In the genomic region with DNA sequence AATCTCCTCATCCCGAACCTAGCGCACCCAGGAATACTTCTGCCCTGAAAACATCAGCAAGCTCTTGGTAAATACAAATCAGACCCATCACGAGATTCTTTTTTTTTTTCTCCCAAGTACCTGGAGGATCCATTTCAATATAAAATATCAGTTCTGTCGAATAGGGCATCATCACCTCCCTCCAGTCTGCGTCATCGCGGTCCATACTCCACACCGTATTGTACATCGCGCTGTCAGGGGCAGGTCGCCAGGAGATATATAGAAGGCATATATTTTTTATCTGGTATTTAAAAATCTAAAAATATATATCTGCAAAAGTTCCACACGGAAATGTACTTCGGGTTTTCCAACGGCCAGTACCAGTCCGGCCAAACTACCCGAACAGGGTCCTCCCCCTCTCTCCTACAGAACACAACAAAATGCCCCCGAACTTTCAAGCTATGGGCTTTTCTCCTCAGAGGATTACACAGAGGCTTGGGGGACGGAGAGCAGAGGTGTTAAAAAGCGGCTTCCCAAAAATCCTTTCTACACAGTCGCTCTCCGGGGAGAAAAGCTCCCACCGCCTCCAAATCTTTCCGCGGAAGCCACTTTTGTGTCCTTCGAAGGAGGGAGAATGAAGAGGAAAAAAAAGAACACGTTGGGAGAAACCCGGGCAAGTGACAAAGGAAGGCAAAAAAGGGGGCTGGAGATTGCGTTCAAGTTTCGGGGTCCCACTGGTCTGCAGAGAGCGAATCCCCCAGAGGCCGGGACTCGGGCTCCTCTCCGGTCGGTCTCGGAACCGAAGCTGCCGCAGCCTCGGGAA, we compare ENCODE assay signal across 8 cellular contexts. TPM values are rescaled to one million over a fixed set of nuclear protein-coding genes. Genes with fewer than 3 reads are reported as not detected.
DNase-seq lines count a peak whose midpoint lies in the region; ATAC-seq, FAIRE-seq and TF ChIP-seq lines count a peak whose summit lies in the region.

No MANE protein-coding gene starts in this region.

- H3K36me3 Mint-ChIP-seq in nephron progenitor cell (ENCODE audit: low read depth) = peaks cover 7% of the 10 kb centered on the region

- H3K4me1 ChIP-seq in esophagus squamous epithelium = peaks cover 7 to 50% (median 8%) of the 10 kb centered on the region in 3 donors
- no peaks in the 10 kb centered on the region for H3K4me1 ChIP-seq in uterus

- H3K9me3 ChIP-seq in esophagus squamous epithelium = no peaks in the 10 kb centered on the region
- H3K9me3 ChIP-seq in uterus = no peaks in the 10 kb centered on the region

- intact Hi-C loops in esophagus squamous epithelium (cut with DNase I) = no loop called here
- intact Hi-C loops in uterus (cut with DNase I; ENCODE audit: low total_unique reads) = no loop called here

- H3K27me3 ChIP-seq in esophagus squamous epithelium = peaks cover 0 to 45% (median 0%) of the 10 kb centered on the region in 4 donors
- no peaks in the 10 kb centered on the region for H3K27me3 ChIP-seq in uterus

- no peak for ATAC-seq in HG02642 (IDR thresholded peaks at IDR 0.05; ENCODE audit: poor library complexity, unreplicated experiment)

- WGBS in esophagus squamous epithelium, 2 donors = 1% methylated on average over 28 to 38 of the region's 38 CpGs

- H3K27ac ChIP-seq in esophagus squamous epithelium (peak overlapping the region; percentile 89 to 95 (median 92)), uterus (peak overlapping the region; percentile 94 to 96)

- H3K27ac Mint-ChIP-seq in nephron progenitor cell = peak overlapping the region; percentile 100

- TF ChIP-seq CTCF in esophagus squamous epithelium (IDR thresholded peaks at IDR 0.05) (no peak), nephron progenitor cell (IDR thresholded peaks at IDR 0.05) (no peak), uterus (IDR thresholded peaks at IDR 0.05) (no peak)

- H3K4me3 ChIP-seq in esophagus squamous epithelium = peak overlapping the region; percentile 67 to 82 (median 76)
- H3K4me3 ChIP-seq in uterus = peak overlapping the region; percentile 69 to 70

- H3K36me3 ChIP-seq in esophagus squamous epithelium = no peaks in the 10 kb centered on the region
- H3K36me3 ChIP-seq in uterus = no peaks in the 10 kb centered on the region

- FAIRE-seq in GM12891 (lab: Jason Lieb, UNC) = peak; percentile 62

- no peaks in the 10 kb centered on the region for H3K27me3 Mint-ChIP-seq in nephron progenitor cell (ENCODE audit: low read depth, poor library complexity)

- no peak for TF ChIP-seq POLR2A in GM12891 (IDR thresholded peaks at IDR 0.05; ENCODE audit: low read depth, low read length)
- no peak for TF ChIP-seq POLR2A in esophagus squamous epithelium (IDR thresholded peaks at IDR 0.05)
- TF ChIP-seq POLR2A in uterus (IDR thresholded peaks at IDR 0.05) = no peak

- H3K4me1 Mint-ChIP-seq in nephron progenitor cell = peaks cover 46% of the 10 kb centered on the region

- H3K9me3 Mint-ChIP-seq in nephron progenitor cell = no peaks in the 10 kb centered on the region

- DNase-seq in GM12891 (ENCODE audit: insufficient read length, low spot score) = no peak
- DNase-seq in NCI-H345 (lab: John Stamatoyannopoulos, UW) = peak; percentile 72
- DNase-seq in activated CD8-positive, alpha-beta memory T cell treated with anti-CD3 and anti-CD28 coated beads for 24 hours = peak; percentile 66
- DNase-seq in esophagus squamous epithelium (lab: John Stamatoyannopoulos, UW) = no peak
- peak; percentile 30 for DNase-seq in nephron progenitor cell
- no peak for DNase-seq in uterus
- DNase-seq in germinal center (ENCODE audit: low spot score) = no peak

- H3K4me3 Mint-ChIP-seq in nephron progenitor cell = peak overlapping the region; percentile 98

TF ChIP-seq in GM12891, 5 proteins besides CTCF, POLR2A, EP300 and RAD21:
- TF ChIP-seq TAF1 (IDR thresholded peaks at IDR 0.05; ENCODE audit: low read depth, low read length) (no peak), SPI1 (IDR thresholded peaks at IDR 0.05; ENCODE audit: low read depth, low read length) (no peak), POLR2AphosphoS5 (IDR thresholded peaks at IDR 0.05; ENCODE audit: low read depth, low read length) (no peak), PAX5 (IDR thresholded peaks at IDR 0.05; ENCODE audit: insufficient read depth, low read length, severe bottlenecking) (no peak), POU2F2 (IDR thresholded peaks at IDR 0.05; ENCODE audit: low read depth, low read length) (no peak)

RNA-seq across cellular contexts. Expression of a gene that starts 0.5 kb away (rescaled TPM):
- 5.9 TPM for polyA plus RNA-seq in GM12891 (2012; ENCODE audit: low read depth, missing spikeins)
- total RNA-seq in esophagus squamous epithelium (1 to 10 TPM; 3.0 to 7.6 (median 6.2) TPM), uterus (10 to 100 TPM; 23.5 to 83.7 (median 38.3) TPM)

RNA-seq across cellular contexts. Expression of a gene that starts 43.0 kb away (rescaled TPM):
- polyA plus RNA-seq in GM12891 (2012; ENCODE audit: low read depth, missing spikeins) = 0.06 TPM
- total RNA-seq in esophagus squamous epithelium (10 to 100 TPM in 1 of 4 donors, 1 to 10 TPM in 3; 1.4 to 10.7 (median 5.0) TPM), uterus (10 to 100 TPM in 3 of 4 donors, 1 to 10 TPM in 1; 4.1 to 62.8 (median 29.1) TPM)

RNA-seq across cellular contexts. Expression of a gene that starts 44.4 kb away (rescaled TPM):
- not detected for polyA plus RNA-seq in GM12891 (2012; ENCODE audit: low read depth, missing spikeins)
- total RNA-seq in esophagus squamous epithelium = not detected
- total RNA-seq in uterus = not detected

Comparison
In these comparisons a context has a peak if more than half of its experiments do, and no peak if none do; other contexts are left out.
1. DNase-seq: peak in NCI-H345 (single experiment), activated CD8-positive, alpha-beta memory T cell treated with anti-CD3 and anti-CD28 coated beads for 24 hours (single experiment) and nephron progenitor cell (single experiment); none in GM12891 (single experiment), esophagus squamous epithelium (single experiment), uterus (0 of 2) and germinal center (single experiment).